Comparison of ENCODE assay signal across 24 cellular contexts in the genomic region with DNA sequence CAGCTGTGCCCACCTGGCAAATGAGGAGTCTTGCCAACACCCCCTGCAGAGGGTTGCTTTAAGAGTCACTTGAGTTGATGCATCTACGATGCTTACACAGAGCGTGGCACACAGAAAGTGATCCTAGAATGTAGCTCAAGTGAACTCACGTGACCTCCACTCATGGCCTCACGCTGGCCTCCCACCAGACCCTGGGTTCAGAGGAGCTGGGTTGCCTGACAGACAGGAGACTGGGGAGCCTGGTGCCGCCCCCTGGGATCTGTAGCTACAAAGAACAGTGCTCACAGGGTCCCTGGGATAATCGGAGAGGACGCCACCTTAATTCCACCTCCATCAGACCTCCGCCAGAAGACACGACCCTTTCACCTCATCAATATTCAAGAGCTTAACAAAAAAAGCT.
"Had no signal": no experiment of that assay in that cellular context is flagged by ENCODE, and none has a peak within 500 bp of the region (broad histone marks: within the 10 kb centered on the region; RNA-seq: fewer than 3 reads in every experiment).

No MANE protein-coding gene starts in this region.

- H3K4me3 Mint-ChIP-seq: activated CD8-positive, alpha-beta T cell treated with anti-CD3 and anti-CD28 coated beads, Interleukin-2, amount 10 ng/mL, durations not matched to agents 7 days and 5 days; activated naive CD4-positive, alpha-beta T cell treated with anti-CD3 and anti-CD28 coated beads for 36 hours; activated naive CD8-positive, alpha-beta T cell; activated T-cell treated with anti-CD3 and anti-CD28 coated beads, Interleukin-2, amount 50 U/mL, for 24 hours; brain; central memory CD8-positive, alpha-beta T cell; T-helper 1 cell treated with Interleukin-12 subunit alpha and Interleukin-12 subunit beta and Interleukin-4 antibody, amounts not matched to agents 30 μg/mL and 1 μg/mL, for 36 hours had no signal

- H3K27me3 Mint-ChIP-seq: activated naive CD8-positive, alpha-beta T cell had no signal

- H3K9me3 Mint-ChIP-seq: activated naive CD4-positive, alpha-beta T cell treated with anti-CD3 and anti-CD28 coated beads for 36 hours; activated T-cell treated with anti-CD3 and anti-CD28 coated beads, Interleukin-2, amount 50 U/mL, for 24 hours; central memory CD8-positive, alpha-beta T cell; T-helper 1 cell treated with Interleukin-12 subunit alpha and Interleukin-12 subunit beta and Interleukin-4 antibody, amounts not matched to agents 30 μg/mL and 1 μg/mL, for 36 hours had no signal

- H3K4me1 Mint-ChIP-seq: central memory CD8-positive, alpha-beta T cell had no signal

- H3K36me3 Mint-ChIP-seq: activated naive CD8-positive, alpha-beta T cell; brain had no signal

- DNase-seq: activated CD4-positive, alpha-beta T cell treated with anti-CD3 and anti-CD28 coated beads for 48 hours; activated CD4-positive, alpha-beta T cell treated with anti-CD3 and anti-CD28 coated beads, Interleukin-2, amount 50 U/mL, for 4 hours; activated CD4-positive, CD25-positive, alpha-beta regulatory T cell treated with anti-CD3 and anti-CD28 coated beads, Interleukin-2, amount 50 U/mL, for 72 hours; activated CD8-positive, alpha-beta T cell treated with anti-CD3 and anti-CD28 coated beads, Interleukin-2, amount 10 ng/mL, durations not matched to agents 7 days and 5 days; activated effector memory CD4-positive, alpha-beta T cell treated with anti-CD3 and anti-CD28 coated beads, Interleukin-2, amount 50 U/mL, for 16 hours; activated naive CD4-positive, alpha-beta T cell treated with anti-CD3 and anti-CD28 coated beads for 36 hours; activated T-cell treated with anti-CD3 and anti-CD28 coated beads, Interleukin-2, amount 50 U/mL, for 24 hours; amygdala; cortex of kidney; Kasumi-1; KBM-7; NCI-H1436 treated with DMSO at 0.1 percent for 48 hours; NCI-H2081; NCI-H446; NCI-H526; NCI-H82; PC-3; SHP77; SW 1271 had no signal

- ATAC-seq: activated CD8-positive, alpha-beta T cell treated with anti-CD3 and anti-CD28 coated beads, Interleukin-2, amount 10 ng/mL, durations not matched to agents 7 days and 5 days; PC-3; SK-N-SH treated with all-trans-retinoic acid at 6 μM for 48 hours had no signal

- H3K27ac Mint-ChIP-seq: activated CD8-positive, alpha-beta T cell treated with anti-CD3 and anti-CD28 coated beads, Interleukin-2, amount 10 ng/mL, durations not matched to agents 7 days and 5 days; activated naive CD4-positive, alpha-beta T cell treated with anti-CD3 and anti-CD28 coated beads for 36 hours; activated naive CD8-positive, alpha-beta T cell; activated T-cell treated with anti-CD3 and anti-CD28 coated beads, Interleukin-2, amount 50 U/mL, for 24 hours; brain had no signal
